In the genomic region with DNA sequence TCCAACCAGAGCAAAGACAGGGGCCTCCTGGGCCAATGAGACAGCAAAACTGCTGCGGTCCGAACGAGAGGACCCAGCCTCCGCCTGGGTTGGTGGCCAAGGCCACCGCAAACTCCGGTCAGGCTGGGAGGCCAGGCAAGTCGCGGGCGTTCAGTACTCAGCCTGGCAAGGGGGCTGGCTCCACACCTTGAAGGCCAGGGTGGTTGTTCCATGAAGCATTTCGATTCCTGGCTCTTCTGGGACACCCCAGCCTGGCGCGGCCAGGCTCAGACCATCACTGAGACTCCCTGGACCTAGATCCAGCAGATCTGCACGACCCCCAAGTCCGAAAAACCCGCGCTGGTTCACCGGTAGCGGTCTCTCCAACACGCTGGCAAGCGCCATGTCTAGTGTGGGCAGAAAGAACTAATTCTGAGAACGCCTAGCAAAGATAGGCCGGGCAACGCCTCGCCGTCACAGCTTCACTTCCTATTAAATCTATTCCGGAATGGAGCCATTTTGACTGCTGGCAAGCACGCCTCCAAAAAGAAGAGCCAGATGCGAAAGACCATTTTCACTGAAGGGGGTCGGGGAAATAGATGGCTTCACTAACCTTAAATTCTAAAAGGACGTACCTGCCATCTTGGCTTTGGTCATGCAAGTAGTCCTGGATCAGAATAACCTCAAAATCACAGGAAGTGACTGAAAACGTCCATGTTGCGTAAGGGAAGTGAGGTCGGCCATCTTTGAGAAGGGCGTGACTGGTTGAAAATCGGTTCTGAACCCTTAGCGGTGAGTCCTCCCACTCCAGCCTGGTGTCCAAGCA, we compare ENCODE assay signal across 8 cellular contexts. TPM values are rescaled to one million over a fixed set of nuclear protein-coding genes. Genes with fewer than 3 reads are reported as not detected.
DNase-seq lines count a peak whose midpoint lies in the region; ATAC-seq, FAIRE-seq and TF ChIP-seq lines count a peak whose summit lies in the region.

A gene (minus strand): TSS at position 403 of the 805 bp plus-strand sequence. CDS start 19 bp downstream, at position 384.

- peak; percentile 96 for ATAC-seq in activated T-helper 17 cell treated with anti-CD3 and anti-CD28 coated beads, Interleukin-2, amount 50 U/mL, for 72 hours (replicated peaks)
- peak; percentile 98 for ATAC-seq in gastroesophageal sphincter

- H3K4me2 ChIP-seq in MM.1S (ENCODE audit: low read depth, low read length) (peak within 1 kb of the TSS; percentile 54), osteoblast (ENCODE audit: insufficient read depth, low read length) (peak within 1 kb of the TSS; percentile 79)

- H3K4me3 ChIP-seq in MM.1S (ENCODE audit: low read length), result peak within 1 kb of the TSS; percentile 84
- H3K4me3 ChIP-seq in gastroesophageal sphincter, result peak within 1 kb of the TSS; percentile 65 to 85
- peak within 1 kb of the TSS; percentile 94 for H3K4me3 ChIP-seq in osteoblast (ENCODE audit: insufficient read depth, low read length)
- peak within 1 kb of the TSS; percentile 37 to 95 (median 61) for H3K4me3 ChIP-seq in thyroid gland (replicated peaks in 1 of 3)

- WGBS in gastroesophageal sphincter (ENCODE audit: low coverage in 1 of 2), 2 donors, result 1% methylated on average over 11 to 15 of the region's 36 CpGs
- 0% methylated on average over 14 to 36 of the region's 36 CpGs for WGBS in thyroid gland, 2 donors

- H3K27me3 Mint-ChIP-seq in activated T-helper 17 cell treated with anti-CD3 and anti-CD28 coated beads, Interleukin-2, amount 50 U/mL, for 72 hours, result no peaks in the 10 kb centered on the region

- H3K27me3 ChIP-seq in MM.1S (replicated peaks; ENCODE audit: insufficient read depth, low read length) (no peaks in the 10 kb centered on the region), gastroesophageal sphincter (no peaks in the 10 kb centered on the region), osteoblast (ENCODE audit: insufficient read depth, low read length) (no peaks in the 10 kb centered on the region), thyroid gland (no peaks in the 10 kb centered on the region)

- H3K9me3 ChIP-seq in MM.1S (replicated peaks; ENCODE audit: insufficient read depth, low read length), result no peaks in the 10 kb centered on the region
- H3K9me3 ChIP-seq in gastroesophageal sphincter, result no peaks in the 10 kb centered on the region
- no peaks in the 10 kb centered on the region for H3K9me3 ChIP-seq in osteoblast (ENCODE audit: low read depth, low read length)
- H3K9me3 ChIP-seq in thyroid gland, result no peaks in the 10 kb centered on the region

- peak within 1 kb of the TSS; percentile 97 for H3K9ac ChIP-seq in MM.1S (ENCODE audit: low read length)

- peak within 1 kb of the TSS; percentile 96 for H3K27ac Mint-ChIP-seq in activated T-helper 17 cell treated with anti-CD3 and anti-CD28 coated beads, Interleukin-2, amount 50 U/mL, for 72 hours

- DNase-seq in EL, result peak; percentile 94
- peak; percentile 79 for DNase-seq in H54 (ENCODE audit: insufficient read length, low spot score)
- DNase-seq in MM.1S, result peak; percentile 91
- DNase-seq in osteoblast (ENCODE audit: insufficient read length, low spot score, missing footprints), result peak; percentile 96
- DNase-seq in thyroid gland, result peak; percentile 93 to 94
- DNase-seq in HUDEP-2 (lab: John Stamatoyannopoulos, UW; ENCODE audit: unreplicated experiment in 76 of 76), result no peak

- no peaks in the 10 kb centered on the region for H3K4me1 ChIP-seq in MM.1S (ENCODE audit: low read length)
- H3K4me1 ChIP-seq in gastroesophageal sphincter, result peaks cover 0 to 37% (median 6%) of the 10 kb centered on the region in 3 donors
- peaks cover 21% of the 10 kb centered on the region for H3K4me1 ChIP-seq in osteoblast (ENCODE audit: insufficient read depth, low read length)
- H3K4me1 ChIP-seq in thyroid gland, result peaks cover 9 to 11% of the 10 kb centered on the region in 2 donors

- TF ChIP-seq CTCF in MM.1S (IDR thresholded peaks at IDR 0.05; ENCODE audit: low read length) (no peak), gastroesophageal sphincter (IDR thresholded peaks at IDR 0.05) (no peak), osteoblast (IDR thresholded peaks at IDR 0.05; ENCODE audit: extremely low read depth, low read depth, low read length) (no peak), thyroid gland (IDR thresholded peaks at IDR 0.05) (peak in 2 of 6 experiments; percentile 24 to 43)

- H3K4me1 Mint-ChIP-seq in activated T-helper 17 cell treated with anti-CD3 and anti-CD28 coated beads, Interleukin-2, amount 50 U/mL, for 72 hours, result peaks cover 21% of the 10 kb centered on the region

- H3K36me3 ChIP-seq in MM.1S (replicated peaks; ENCODE audit: insufficient read depth, low read length) (no peaks in the 10 kb centered on the region), gastroesophageal sphincter (peaks cover 0 to 38% of the 10 kb centered on the region in 2 donors), osteoblast (ENCODE audit: insufficient read depth, low read length) (peaks cover 21% of the 10 kb centered on the region), thyroid gland (peaks cover 17 to 24% of the 10 kb centered on the region in 2 donors)

- peaks cover 4% of the 10 kb centered on the region for H3K9me3 Mint-ChIP-seq in activated T-helper 17 cell treated with anti-CD3 and anti-CD28 coated beads, Interleukin-2, amount 50 U/mL, for 72 hours

- intact Hi-C loops in thyroid gland (cut with DNase I), result no loop called here

- H2AFZ ChIP-seq in MM.1S (ENCODE audit: low read length) (peak within 1 kb of the TSS; percentile 62), osteoblast (ENCODE audit: low read length) (peak within 1 kb of the TSS; percentile 83)

- no peaks in the 10 kb centered on the region for H3F3A ChIP-seq in MM.1S (ENCODE audit: insufficient read depth, low read length)

- H4K20me1 ChIP-seq in MM.1S (ENCODE audit: insufficient read depth, low read length) (no peaks in the 10 kb centered on the region), osteoblast (ENCODE audit: insufficient read depth, low read length) (peaks cover 3% of the 10 kb centered on the region)

- H3K79me2 ChIP-seq in MM.1S (ENCODE audit: low read length), result peaks cover 17% of the 10 kb centered on the region
- H3K79me2 ChIP-seq in osteoblast (ENCODE audit: insufficient read depth, low read length), result peaks cover 36% of the 10 kb centered on the region

- no peak for TF ChIP-seq EP300 in gastroesophageal sphincter (IDR thresholded peaks at IDR 0.05)

- peak within 1 kb of the TSS; percentile 80 for H3K4me3 Mint-ChIP-seq in activated T-helper 17 cell treated with anti-CD3 and anti-CD28 coated beads, Interleukin-2, amount 50 U/mL, for 72 hours

- FAIRE-seq in H54 (lab: Jason Lieb, UNC), result peak; percentile 90

- peak within 1 kb of the TSS; percentile 72 for H3K27ac ChIP-seq in MM.1S (ENCODE audit: low read length)
- H3K27ac ChIP-seq in gastroesophageal sphincter, result peak within 1 kb of the TSS; percentile 70 to 93 (median 92)
- H3K27ac ChIP-seq in osteoblast (ENCODE audit: low read depth, low read length), result peak within 1 kb of the TSS; percentile 86
- H3K27ac ChIP-seq in thyroid gland, result peak within 1 kb of the TSS; percentile 93 to 98 (median 95)

- TF ChIP-seq POLR2A in H54 (IDR thresholded peaks at IDR 0.05; ENCODE audit: low read depth, low read length) (peak; percentile 71), gastroesophageal sphincter (IDR thresholded peaks at IDR 0.05) (peak; percentile 31 to 34), thyroid gland (IDR thresholded peaks at IDR 0.05) (peak in 1 of 2 donors; percentile 69)

- no peaks in the 10 kb centered on the region for H3K9me2 ChIP-seq in MM.1S (replicated peaks; ENCODE audit: insufficient read depth, low read length)

- H3K36me3 Mint-ChIP-seq in activated T-helper 17 cell treated with anti-CD3 and anti-CD28 coated beads, Interleukin-2, amount 50 U/mL, for 72 hours (ENCODE audit: low read depth), result peaks cover 46% of the 10 kb centered on the region

RNA-seq across cellular contexts. Expression of the gene that starts here (rescaled TPM):
- 100 to 1,000 TPM in 1 of 2 donors, 10 to 100 TPM in 1; 85.8 to 151 TPM for total RNA-seq in activated T-helper 17 cell treated with anti-CD3 and anti-CD28 coated beads, Interleukin-2, amount 50 U/mL, for 72 hours
- total RNA-seq in gastroesophageal sphincter (100 to 1,000 TPM; 125 to 182 (median 133) TPM), osteoblast (162 and 164 TPM in 2 replicates), thyroid gland (100 to 1,000 TPM in 2 of 4 donors, 10 to 100 TPM in 2; 75.7 to 215 (median 113) TPM)

Comparison
In these comparisons a context has a peak if more than half of its experiments do, and no peak if none do; other contexts are left out.
1. DNase-seq: peak in EL (single experiment), H54 (single experiment), MM.1S (single experiment), osteoblast (single experiment) and thyroid gland (2 of 2); none in HUDEP-2 (0 of 76).
2. Peak in every context shown above with its lines, with median percentiles within 50 percentile points of each other: H3K27ac ChIP-seq and H3K4me3 ChIP-seq.